Comparison of ENCODE assay signal across 33 cellular contexts in genomic region chr2:212098966-212099365, GRCh38.
DNase-seq lines count a peak whose midpoint lies in the region; ATAC-seq, FAIRE-seq and TF ChIP-seq lines count a peak whose summit lies in the region.
"Had no signal": no experiment of that assay in that cellular context is flagged by ENCODE, and none has a peak within 500 bp of the region (broad histone marks: within the 10 kb centered on the region; RNA-seq: fewer than 3 reads in every experiment).

No MANE protein-coding gene starts in this region.

- no peaks in the 10 kb centered on the region for H3K9me2 ChIP-seq in Karpas-422 (replicated peaks; ENCODE audit: insufficient read depth, low read length)

- H3K4me3 Mint-ChIP-seq in WTC11 = no peak overlapping the region
- H3K4me3 Mint-ChIP-seq: B cell; CD14-positive monocyte; CD4-positive, alpha-beta memory T cell; CD4-positive, alpha-beta T cell; CD4-positive, CD25-positive, alpha-beta regulatory T cell; CD8-positive, alpha-beta memory T cell; CD8-positive, alpha-beta T cell had no signal

- no peaks in the 10 kb centered on the region for H3K36me3 ChIP-seq in HEK293 (ENCODE audit: control insufficient read depth in 2 of 2, insufficient read depth in 1 of 2, low read length in 2 of 2)
- H3K36me3 ChIP-seq in Karpas-422 (ENCODE audit: insufficient read depth, low read length) = no peaks in the 10 kb centered on the region
- H3K36me3 ChIP-seq: BE2C; BLaER1; BLaER1 treated with 17β-estradiol and CSF1 and Interleukin-3, amounts not matched to agents 10 nM and 100 nM had no signal

- H3K9me3 ChIP-seq in HEK293 (ENCODE audit: control insufficient read depth, insufficient read depth, low read depth, low read length) (no peaks in the 10 kb centered on the region), Karpas-422 (ENCODE audit: low read length) (peaks cover 19% of the 10 kb centered on the region)
- H3K9me3 ChIP-seq: A549; BE2C; BLaER1; BLaER1 treated with 17β-estradiol and CSF1 and Interleukin-3, amounts not matched to agents 10 nM and 100 nM; Caco-2 had no signal

- H3K79me2 ChIP-seq in Karpas-422 (ENCODE audit: low read length) = no peaks in the 10 kb centered on the region

- H3K4me1 ChIP-seq in HEK293 (ENCODE audit: control insufficient read depth, insufficient read depth, low read length) (peaks cover 7% of the 10 kb centered on the region; the same call in 1 of the 2 replicates), Karpas-422 (ENCODE audit: low read length) (no peaks in the 10 kb centered on the region)
- H3K4me1 ChIP-seq: A549; BE2C; BLaER1; BLaER1 treated with 17β-estradiol and CSF1 and Interleukin-3, amounts not matched to agents 10 nM and 100 nM; Caco-2 had no signal

- no peak overlapping the region for H2AFZ ChIP-seq in Karpas-422 (ENCODE audit: low read length)

- H3K9ac ChIP-seq in Karpas-422 (ENCODE audit: low read length) = no peak overlapping the region
- H3K9ac ChIP-seq: BLaER1; BLaER1 treated with 17β-estradiol and CSF1 and Interleukin-3, amounts not matched to agents 10 nM and 100 nM had no signal

- H3K27me3 ChIP-seq in Karpas-422 (ENCODE audit: low read length) = no peaks in the 10 kb centered on the region
- H3K27me3 ChIP-seq: BE2C; BLaER1; BLaER1 treated with 17β-estradiol and CSF1 and Interleukin-3, amounts not matched to agents 10 nM and 100 nM had no signal

- ATAC-seq in WTC11 = no peak
- ATAC-seq: A549; CD8-positive, alpha-beta T cell had no signal

- POLR2A ChIA-PET in HEK293 (lab: Yijun Ruan, JAX) (no interaction called here), WTC11 (lab: Charles Lee) (no interaction called here)

- H3K4me1 Mint-ChIP-seq in WTC11 = peaks cover 11% of the 10 kb centered on the region
- H3K4me1 Mint-ChIP-seq: B cell; CD14-positive monocyte; CD4-positive, alpha-beta memory T cell; CD4-positive, CD25-positive, alpha-beta regulatory T cell; CD8-positive, alpha-beta memory T cell had no signal

- H3K27me3 Mint-ChIP-seq in WTC11 (ENCODE audit: low read depth) = no peaks in the 10 kb centered on the region
- H3K27me3 Mint-ChIP-seq: B cell; CD4-positive, alpha-beta memory T cell; CD4-positive, alpha-beta T cell; CD4-positive, CD25-positive, alpha-beta regulatory T cell; CD8-positive, alpha-beta memory T cell had no signal

- H3K27ac Mint-ChIP-seq in WTC11 = no peak overlapping the region
- H3K27ac Mint-ChIP-seq: B cell; CD14-positive monocyte; CD4-positive, alpha-beta memory T cell; CD4-positive, alpha-beta T cell; CD4-positive, CD25-positive, alpha-beta regulatory T cell; CD8-positive, alpha-beta memory T cell; CD8-positive, alpha-beta T cell had no signal

- H3K4me3 ChIP-seq in HEK293 (ENCODE audit: low read depth, low read length) (no peak overlapping the region), Karpas-422 (ENCODE audit: low read length) (no peak overlapping the region)
- H3K4me3 ChIP-seq: A549; BLaER1; BLaER1 treated with 17β-estradiol and CSF1 and Interleukin-3, amounts not matched to agents 10 nM and 100 nM had no signal

- H3K4me2 ChIP-seq in Karpas-422 (ENCODE audit: low read depth, low read length, poor library complexity, severe bottlenecking) = no peak overlapping the region
- H3K4me2 ChIP-seq: A549; BLaER1; BLaER1 treated with 17β-estradiol and CSF1 and Interleukin-3, amounts not matched to agents 10 nM and 100 nM had no signal

- no peaks in the 10 kb centered on the region for H4K20me1 ChIP-seq in Karpas-422 (ENCODE audit: insufficient read depth, low read depth, low read length)
- H4K20me1 ChIP-seq: BLaER1; BLaER1 treated with 17β-estradiol and CSF1 and Interleukin-3, amounts not matched to agents 10 nM and 100 nM had no signal

- CTCF ChIA-PET in HEK293 (lab: Yijun Ruan, JAX) (interaction anchor here (0.6 kb wide), 1 partner anchor 1618 kb away, joined by 5 read pairs; no protein-coding TSS in a partner anchor), WTC11 (lab: Charles Lee) (no interaction called here)

- no peaks in the 10 kb centered on the region for H3K9me3 Mint-ChIP-seq in WTC11

- DNase-seq in WTC11 (ENCODE audit: low spot score) = no peak
- DNase-seq in HTR-8/SVneo (ENCODE audit: insufficient read length, low spot score) = no peak
- DNase-seq in Karpas-422 = no peak
- DNase-seq: 8988T; ACHN; AML-193; BE2C; C1 segment of cervical spinal cord; Caco-2; Calu3; CD4-positive, alpha-beta memory T cell; CD4-positive, alpha-beta T cell; CD4-positive, CD25-positive, alpha-beta regulatory T cell; CD8-positive, alpha-beta memory T cell; CD8-positive, alpha-beta T cell; COR-L47; DMS 273 treated with DMSO at 0.1 percent for 48 hours; DMS153; DMS53; DMS79; DMS79 treated with DMSO at 0.1 percent for 48 hours; DND-41; EL had no signal

- no peak for FAIRE-seq in HTR-8/SVneo (lab: Jason Lieb, UNC)
- FAIRE-seq: A204.1, A549, D721Med had no signal

- no peaks in the 10 kb centered on the region for H3K36me3 Mint-ChIP-seq in WTC11
- H3K36me3 Mint-ChIP-seq: CD14-positive monocyte; CD4-positive, alpha-beta memory T cell; CD4-positive, CD25-positive, alpha-beta regulatory T cell; CD8-positive, alpha-beta memory T cell; CD8-positive, alpha-beta T cell had no signal

- TF ChIP-seq CTCF in HEK293 (tag by site-specific recombination; IDR thresholded peaks at IDR 0.05) = no peak
- no peak for TF ChIP-seq CTCF in WTC11 (IDR thresholded peaks at IDR 0.05)

- no peak overlapping the region for H3K27ac ChIP-seq in HEK293 (ENCODE audit: extremely low read depth, low read depth, low read length)
- H3K27ac ChIP-seq in Karpas-422 (ENCODE audit: low read length) = no peak overlapping the region
- H3K27ac ChIP-seq: 22Rv1; A549; BLaER1; BLaER1 treated with 17β-estradiol and CSF1 and Interleukin-3, amounts not matched to agents 10 nM and 100 nM; C4-2B had no signal

TF ChIP-seq in WTC11, 78 proteins besides CTCF, POLR2A, EP300 and RAD21:
- TF ChIP-seq ZNF396 (CRISPR knock-in tag; IDR thresholded peaks at IDR 0.05; ENCODE audit: borderline replicate concordance) = no peak
- no peak for TF ChIP-seq CREM (CRISPR knock-in tag; IDR thresholded peaks at IDR 0.05)
- no peak for TF ChIP-seq OVOL2 (CRISPR knock-in tag; IDR thresholded peaks at IDR 0.05; ENCODE audit: borderline replicate concordance)
- peak; percentile 41; the same call in 1 of the 2 replicates for TF ChIP-seq HMGA2 (CRISPR knock-in tag; IDR thresholded peaks at IDR 0.05)
- TF ChIP-seq ZNF423 (CRISPR knock-in tag; IDR thresholded peaks at IDR 0.05) = no peak
